23 cellular contexts compared by ENCODE assay signal in genomic region chr17:297758-298157, GRCh38.
"Had no signal": no experiment of that assay in that cellular context is flagged by ENCODE, and none has a peak within 500 bp of the region (broad histone marks: within the 10 kb centered on the region; RNA-seq: fewer than 3 reads in every experiment).

No MANE protein-coding gene starts in this region.

- H3K36me3 Mint-ChIP-seq: activated CD8-positive, alpha-beta memory T cell treated with anti-CD3 and anti-CD28 coated beads, Interleukin-2, amount 10 ng/mL, durations not matched to agents 7 days and 5 days; naive B cell had no signal

- H3K4me1 ChIP-seq: suprapubic skin had no signal

- DNase-seq: activated CD4-positive, alpha-beta memory T cell treated with anti-CD3 and anti-CD28 coated beads, Interleukin-2, amount 10 ng/mL, durations not matched to agents 7 days and 5 days; activated CD4-positive, alpha-beta T cell treated with anti-CD3 and anti-CD28 coated beads for 48 hours; activated CD4-positive, CD25-positive, alpha-beta regulatory T cell; activated CD8-positive, alpha-beta memory T cell treated with anti-CD3 and anti-CD28 coated beads, Interleukin-2, amount 10 ng/mL, durations not matched to agents 7 days and 5 days; activated naive CD4-positive, alpha-beta T cell treated with Interleukin-2 at 50 U/mL for 16 hours; activated naive CD8-positive, alpha-beta T cell treated with anti-CD3 and anti-CD28 coated beads, Interleukin-2, amount 50 U/mL, for 24 hours; anterior cingulate cortex; brain microvascular endothelial cell; cerebellar nuclear complex; effector CD8-positive, alpha-beta T cell; esophagus squamous epithelium; hippocampal formation; naive B cell; T1000; trophoblast cell had no signal

- H3K9me3 ChIP-seq: esophagus squamous epithelium, mucosa of descending colon, neutrophil, suprapubic skin had no signal

- H3K4me3 ChIP-seq: esophagus squamous epithelium, mucosa of descending colon, suprapubic skin had no signal

- H3K27ac Mint-ChIP-seq: activated CD4-positive, alpha-beta memory T cell treated with anti-CD3 and anti-CD28 coated beads, Interleukin-2, amount 10 ng/mL, durations not matched to agents 7 days and 5 days; activated CD8-positive, alpha-beta memory T cell treated with anti-CD3 and anti-CD28 coated beads, Interleukin-2, amount 10 ng/mL, durations not matched to agents 7 days and 5 days; activated naive CD8-positive, alpha-beta T cell treated with anti-CD3 and anti-CD28 coated beads, Interleukin-2, amount 50 U/mL, for 24 hours; activated T-helper 2 cell treated with anti-CD3 and anti-CD28 coated beads, Interferon-gamma antibody, Interleukin-2, Interleukin-4, amounts not matched to agents 10 μg/mL and 5 μg/mL and 100 μg/mL, durations not matched to agents 14 hours and 24 hours and 36 hours; memory B cell; naive B cell; stimulated activated naive CD8-positive, alpha-beta T cell treated with anti-CD3 and anti-CD28 coated beads, Interleukin-15, Interleukin-2, amounts not matched to agents 100 ng/mL and 50 ng/mL, for 24 hours had no signal

- H3K9me3 Mint-ChIP-seq: activated CD4-positive, alpha-beta memory T cell treated with anti-CD3 and anti-CD28 coated beads, Interleukin-2, amount 10 ng/mL, durations not matched to agents 7 days and 5 days; activated naive CD8-positive, alpha-beta T cell treated with anti-CD3 and anti-CD28 coated beads, Interleukin-2, amount 50 U/mL, for 24 hours; activated T-helper 2 cell treated with anti-CD3 and anti-CD28 coated beads, Interferon-gamma antibody, Interleukin-2, Interleukin-4, amounts not matched to agents 10 μg/mL and 5 μg/mL and 100 μg/mL, durations not matched to agents 14 hours and 24 hours and 36 hours; memory B cell; naive B cell; stimulated activated naive CD8-positive, alpha-beta T cell treated with anti-CD3 and anti-CD28 coated beads, Interleukin-15, Interleukin-2, amounts not matched to agents 100 ng/mL and 50 ng/mL, for 24 hours had no signal

- H3K27ac ChIP-seq: brain microvascular endothelial cell, esophagus squamous epithelium, neutrophil, suprapubic skin had no signal

- H3K27me3 Mint-ChIP-seq: activated CD4-positive, alpha-beta memory T cell treated with anti-CD3 and anti-CD28 coated beads, Interleukin-2, amount 10 ng/mL, durations not matched to agents 7 days and 5 days; activated naive CD8-positive, alpha-beta T cell treated with anti-CD3 and anti-CD28 coated beads, Interleukin-2, amount 50 U/mL, for 24 hours had no signal

- H3K36me3 ChIP-seq: brain microvascular endothelial cell, neutrophil had no signal

- FAIRE-seq: islet of Langerhans had no signal

- H3K4me3 Mint-ChIP-seq: activated CD4-positive, alpha-beta memory T cell treated with anti-CD3 and anti-CD28 coated beads, Interleukin-2, amount 10 ng/mL, durations not matched to agents 7 days and 5 days; activated CD8-positive, alpha-beta memory T cell treated with anti-CD3 and anti-CD28 coated beads, Interleukin-2, amount 10 ng/mL, durations not matched to agents 7 days and 5 days; activated naive CD8-positive, alpha-beta T cell treated with anti-CD3 and anti-CD28 coated beads, Interleukin-2, amount 50 U/mL, for 24 hours; memory B cell; naive B cell; stimulated activated naive CD8-positive, alpha-beta T cell treated with anti-CD3 and anti-CD28 coated beads, Interleukin-15, Interleukin-2, amounts not matched to agents 100 ng/mL and 50 ng/mL, for 24 hours had no signal

- ATAC-seq: activated CD8-positive, alpha-beta memory T cell treated with anti-CD3 and anti-CD28 coated beads, Interleukin-2, amount 10 ng/mL, durations not matched to agents 7 days and 5 days; activated naive CD8-positive, alpha-beta T cell treated with anti-CD3 and anti-CD28 coated beads, Interleukin-2, amount 50 U/mL, for 24 hours; left lobe of liver; mucosa of descending colon had no signal
